ENCODE assay signal across 8 cellular contexts in genomic region chr13:46134961-46135522, GRCh38. TPM values are rescaled to one million over a fixed set of nuclear protein-coding genes. Genes with fewer than 3 reads are reported as not detected.
DNase-seq lines count a peak whose midpoint lies in the region; ATAC-seq and TF ChIP-seq lines count a peak whose summit lies in the region.

No MANE protein-coding gene starts in this region.

- peaks cover 86% of the 10 kb centered on the region for H3K36me3 Mint-ChIP-seq in activated T-helper 2 cell treated with anti-CD3 and anti-CD28 coated beads, Interferon-gamma antibody, Interleukin-2, Interleukin-4, amounts not matched to agents 10 μg/mL and 5 μg/mL and 100 μg/mL, durations not matched to agents 14 hours and 24 hours and 36 hours (ENCODE audit: low read depth)

- H3K4me1 ChIP-seq in lower lobe of right lung: no peaks in the 10 kb centered on the region

- H3K4me1 Mint-ChIP-seq in activated T-helper 2 cell treated with anti-CD3 and anti-CD28 coated beads, Interferon-gamma antibody, Interleukin-2, Interleukin-4, amounts not matched to agents 10 μg/mL and 5 μg/mL and 100 μg/mL, durations not matched to agents 14 hours and 24 hours and 36 hours (ENCODE audit: low read depth): peaks cover 9% of the 10 kb centered on the region

- no peaks in the 10 kb centered on the region for H3K9me3 Mint-ChIP-seq in activated T-helper 2 cell treated with anti-CD3 and anti-CD28 coated beads, Interferon-gamma antibody, Interleukin-2, Interleukin-4, amounts not matched to agents 10 μg/mL and 5 μg/mL and 100 μg/mL, durations not matched to agents 14 hours and 24 hours and 36 hours

- H3K36me3 ChIP-seq in lower lobe of right lung: peaks cover 84% of the 10 kb centered on the region

- H3K9me3 ChIP-seq in lower lobe of right lung: no peaks in the 10 kb centered on the region

- ATAC-seq in lower lobe of right lung (peak; percentile 94 to 96), HG03342 (IDR thresholded peaks at IDR 0.05; ENCODE audit: unreplicated experiment) (no peak)

- DNase-seq in DMS153 treated with DMSO at 0.1 percent for 48 hours (lab: John Stamatoyannopoulos, UW; ENCODE audit: unreplicated experiment) (peak; percentile 60), LoVo (ENCODE audit: low spot score) (peak; percentile 24), lower lobe of right lung (no peak), kidney glomerular epithelial cell (lab: John Stamatoyannopoulos, UW) (no peak), cardiac septum (ENCODE audit: low spot score) (no peak), MV-4-11 (lab: John Stamatoyannopoulos, UW) (no peak)
- no peak for DNase-seq in activated T-helper 2 cell treated with anti-CD3 and anti-CD28 coated beads, Interferon-gamma antibody, Interleukin-2, Interleukin-4, amounts not matched to agents 10 μg/mL and 5 μg/mL and 100 μg/mL, durations not matched to agents 14 hours and 24 hours and 36 hours (ENCODE audit: low spot score)

- H3K27ac Mint-ChIP-seq in activated T-helper 2 cell treated with anti-CD3 and anti-CD28 coated beads, Interferon-gamma antibody, Interleukin-2, Interleukin-4, amounts not matched to agents 10 μg/mL and 5 μg/mL and 100 μg/mL, durations not matched to agents 14 hours and 24 hours and 36 hours: peak overlapping the region; percentile 59

- no peak overlapping the region for H3K27ac ChIP-seq in lower lobe of right lung

- H3K27me3 ChIP-seq in lower lobe of right lung (ENCODE audit: low read depth): no peaks in the 10 kb centered on the region

- H3K27me3 Mint-ChIP-seq in activated T-helper 2 cell treated with anti-CD3 and anti-CD28 coated beads, Interferon-gamma antibody, Interleukin-2, Interleukin-4, amounts not matched to agents 10 μg/mL and 5 μg/mL and 100 μg/mL, durations not matched to agents 14 hours and 24 hours and 36 hours (ENCODE audit: low read depth): no peaks in the 10 kb centered on the region

- H3K4me3 ChIP-seq in lower lobe of right lung: no peak overlapping the region

- H3K4me3 Mint-ChIP-seq in activated T-helper 2 cell treated with anti-CD3 and anti-CD28 coated beads, Interferon-gamma antibody, Interleukin-2, Interleukin-4, amounts not matched to agents 10 μg/mL and 5 μg/mL and 100 μg/mL, durations not matched to agents 14 hours and 24 hours and 36 hours (ENCODE audit: low read depth): no peak overlapping the region

- no peak for TF ChIP-seq CTCF in lower lobe of right lung (IDR thresholded peaks at IDR 0.05)

- intact Hi-C loops in activated T-helper 2 cell treated with anti-CD3 and anti-CD28 coated beads, Interferon-gamma antibody, Interleukin-2, Interleukin-4, amounts not matched to agents 10 μg/mL and 5 μg/mL and 100 μg/mL, durations not matched to agents 14 hours and 24 hours and 36 hours (cut with micrococcal nuclease): no loop called here
- intact Hi-C loops in lower lobe of right lung (cut with DNase I): no loop called here
- intact Hi-C loops in cardiac septum (cut with DNase I): no loop called here

RNA-seq across cellular contexts. Expression of gene CPB2, which starts 30.2 kb away (rescaled TPM):
- total RNA-seq in activated T-helper 2 cell treated with anti-CD3 and anti-CD28 coated beads, Interferon-gamma antibody, Interleukin-2, Interleukin-4, amounts not matched to agents 10 μg/mL and 5 μg/mL and 100 μg/mL, durations not matched to agents 14 hours and 24 hours and 36 hours: not detected in 2 replicates
- total RNA-seq in lower lobe of right lung (33.5 TPM), cardiac septum (not detected)

RNA-seq across cellular contexts. Expression of gene LCP1, which starts 46.9 kb away (rescaled TPM):
- 738 and 741 TPM in 2 replicates for total RNA-seq in activated T-helper 2 cell treated with anti-CD3 and anti-CD28 coated beads, Interferon-gamma antibody, Interleukin-2, Interleukin-4, amounts not matched to agents 10 μg/mL and 5 μg/mL and 100 μg/mL, durations not matched to agents 14 hours and 24 hours and 36 hours
- total RNA-seq in lower lobe of right lung: 371 TPM
- 13.2 TPM for total RNA-seq in cardiac septum

Comparison
In these comparisons a context has a peak if more than half of its experiments do, and no peak if none do; other contexts are left out.
1. DNase-seq: peak in DMS153 treated with DMSO at 0.1 percent for 48 hours (single experiment) and LoVo (single experiment); none in activated T-helper 2 cell treated with anti-CD3 and anti-CD28 coated beads, Interferon-gamma antibody, Interleukin-2, Interleukin-4, amounts not matched to agents 10 μg/mL and 5 μg/mL and 100 μg/mL, durations not matched to agents 14 hours and 24 hours and 36 hours (single experiment), lower lobe of right lung (single experiment), kidney glomerular epithelial cell (single experiment), cardiac septum (single experiment) and MV-4-11 (single experiment).
2. RNA of gene CPB2, which starts 30.2 kb away (total RNA-seq): 33.5 TPM in lower lobe of right lung (single experiment); not detected in activated T-helper 2 cell treated with anti-CD3 and anti-CD28 coated beads, Interferon-gamma antibody, Interleukin-2, Interleukin-4, amounts not matched to agents 10 μg/mL and 5 μg/mL and 100 μg/mL, durations not matched to agents 14 hours and 24 hours and 36 hours and not detected in cardiac septum (single experiment); every median in the first group is over 10 times any median in the second.
3. RNA of gene LCP1, which starts 46.9 kb away (total RNA-seq): 738 to 741 TPM in activated T-helper 2 cell treated with anti-CD3 and anti-CD28 coated beads, Interferon-gamma antibody, Interleukin-2, Interleukin-4, amounts not matched to agents 10 μg/mL and 5 μg/mL and 100 μg/mL, durations not matched to agents 14 hours and 24 hours and 36 hours and 371 TPM in lower lobe of right lung (single experiment); 13.2 TPM in cardiac septum (single experiment); every median in the first group is over 10 times any median in the second.